Comparison of ENCODE assay signal across 18 cellular contexts in the genomic region with DNA sequence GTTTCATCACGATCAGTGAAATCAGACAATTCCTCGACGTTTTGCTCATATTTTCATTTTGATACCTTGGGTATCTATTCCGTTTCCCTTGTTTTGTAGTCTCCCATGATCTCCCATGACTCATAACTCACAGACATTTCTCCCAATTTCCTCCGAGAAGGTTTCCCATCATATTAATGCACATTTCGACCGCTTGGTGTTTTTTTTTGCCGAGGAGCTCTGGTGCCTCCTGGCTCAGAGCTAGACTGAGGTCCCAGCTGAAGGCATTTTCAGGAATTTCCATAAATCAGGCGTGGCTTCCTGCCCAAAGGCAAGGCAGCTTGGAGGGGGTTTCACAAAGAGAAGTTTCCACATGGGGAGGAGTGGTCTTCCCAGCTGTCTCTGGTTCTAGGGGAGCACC.
DNase-seq lines count a peak whose midpoint lies in the region; ATAC-seq and TF ChIP-seq lines count a peak whose summit lies in the region.
"Had no signal": no experiment of that assay in that cellular context is flagged by ENCODE, and none has a peak within 500 bp of the region (broad histone marks: within the 10 kb centered on the region; RNA-seq: fewer than 3 reads in every experiment).

No MANE protein-coding gene starts in this region.

- no peak for DNase-seq in IMR-90
- no peak for DNase-seq in chondrocyte (ENCODE audit: low spot score)
- DNase-seq in myocyte (ENCODE audit: low read depth), result peak; percentile 49
- DNase-seq in NCI-H2029 treated with DMSO at 0.1 percent for 48 hours (lab: John Stamatoyannopoulos, UW), result no peak
- no peak for DNase-seq in activated CD4-positive, alpha-beta T cell treated with anti-CD3 and anti-CD28 coated beads for 1 hour
- no peak for DNase-seq in NCI-H146 treated with DMSO at 0.1 percent for 48 hours (lab: John Stamatoyannopoulos, UW; ENCODE audit: unreplicated experiment)
- DNase-seq in occipital lobe (lab: John Stamatoyannopoulos, UW), result no peak
- DNase-seq: ACHN; CD4-positive, CD25-positive, alpha-beta regulatory T cell; MM.1S; NCI-H1092 treated with DMSO at 0.1 percent for 48 hours; NCI-H1694 treated with DMSO at 0.1 percent for 48 hours; NCI-H510A; NCI-H774; PC-3; SJCRH30 had no signal

- H2BK5ac ChIP-seq in IMR-90 (ENCODE audit: low read depth, low read length, poor library complexity, severe bottlenecking), result no peak overlapping the region

- H2AK9ac ChIP-seq in IMR-90 (replicated peaks; ENCODE audit: low read depth, low read length, poor library complexity), result no peak overlapping the region

- no peaks in the 10 kb centered on the region for H4K20me1 ChIP-seq in IMR-90 (ENCODE audit: insufficient read depth, low read length)

- H3K4me3 ChIP-seq in IMR-90 (ENCODE audit: insufficient read depth, low read depth, low read length), result no peak overlapping the region
- H3K4me3 ChIP-seq: SJCRH30 had no signal

- H3K9me1 ChIP-seq in IMR-90 (ENCODE audit: insufficient read depth, low read length), result peaks cover 11% of the 10 kb centered on the region

- H3K79me1 ChIP-seq in IMR-90 (ENCODE audit: low read depth in 1 of 2, low read length in 2 of 2), result no peaks in the 10 kb centered on the region

- no peak overlapping the region for H4K91ac ChIP-seq in IMR-90 (ENCODE audit: insufficient read depth, low read depth, low read length)

- H3K27ac Mint-ChIP-seq in chondrocyte (ENCODE audit: unreplicated experiment), result peak overlapping the region; percentile 75
- H3K27ac Mint-ChIP-seq: B cell; CD4-positive, CD25-positive, alpha-beta regulatory T cell had no signal

- no peaks in the 10 kb centered on the region for H3K27me3 Mint-ChIP-seq in chondrocyte (ENCODE audit: low read depth)
- H3K27me3 Mint-ChIP-seq: B cell; CD4-positive, CD25-positive, alpha-beta regulatory T cell had no signal

- TF ChIP-seq CTCF in IMR-90 (conservative IDR thresholded peaks at IDR 0.05; ENCODE audit: low read depth, low read length), result no peak
- TF ChIP-seq CTCF in chondrocyte (IDR thresholded peaks at IDR 0.05), result peak; percentile 72

- H2AK5ac ChIP-seq in IMR-90 (ENCODE audit: low read depth, low read length), result no peak overlapping the region

- POLR2A ChIA-PET in IMR-90 (lab: Charles Lee; ENCODE audit: unreplicated experiment), result no interaction called here

- no peak overlapping the region for H3K23ac ChIP-seq in IMR-90 (ENCODE audit: low read depth, low read length)

- TF ChIP-seq RAD21 in IMR-90 (IDR thresholded peaks at IDR 0.05; ENCODE audit: low read length), result no peak

- no peaks in the 10 kb centered on the region for H3K36me3 ChIP-seq in IMR-90 (ENCODE audit: control insufficient read depth, insufficient read depth, low read length)
- H3K36me3 ChIP-seq: SJCRH30 had no signal

- no peak for ATAC-seq in IMR-90 (ENCODE audit: low read depth)
- ATAC-seq: HepG2, PC-3 had no signal

- no peak overlapping the region for H4K5ac ChIP-seq in IMR-90 (ENCODE audit: low read depth, low read length)

- intact Hi-C loops in IMR-90 (cut with micrococcal nuclease), result no loop called here

- H3K9me3 ChIP-seq in IMR-90 (ENCODE audit: control insufficient read depth, insufficient read depth, low read length), result no peaks in the 10 kb centered on the region
- H3K9me3 ChIP-seq: SJCRH30 had no signal

- H3K9me3 Mint-ChIP-seq in chondrocyte (ENCODE audit: low read depth), result no peaks in the 10 kb centered on the region
- H3K9me3 Mint-ChIP-seq: CD4-positive, CD25-positive, alpha-beta regulatory T cell had no signal

- no peak overlapping the region for H4K8ac ChIP-seq in IMR-90 (ENCODE audit: low read depth in 2 of 2, low read length in 2 of 2)

- CTCF ChIA-PET in IMR-90 (lab: Yijun Ruan, JAX), result no interaction called here

- H3K18ac ChIP-seq in IMR-90 (ENCODE audit: low read depth, low read length), result no peak overlapping the region

- H3K36me3 Mint-ChIP-seq in chondrocyte (ENCODE audit: low read depth), result no peaks in the 10 kb centered on the region
- H3K36me3 Mint-ChIP-seq: CD4-positive, CD25-positive, alpha-beta regulatory T cell had no signal

- H3K4me3 Mint-ChIP-seq in chondrocyte (ENCODE audit: unreplicated experiment), result peak overlapping the region; percentile 0
- H3K4me3 Mint-ChIP-seq: B cell; CD4-positive, CD25-positive, alpha-beta regulatory T cell had no signal

- H3K4me1 ChIP-seq in IMR-90 (ENCODE audit: control insufficient read depth, insufficient read depth, low read length), result peaks cover 6% of the 10 kb centered on the region

- no peak for TF ChIP-seq POLR2A in IMR-90 (IDR thresholded peaks at IDR 0.05; ENCODE audit: low read depth, low read length)

- H2BK120ac ChIP-seq in IMR-90 (ENCODE audit: low read depth, low read length), result no peak overlapping the region; the same call in 1 of the 2 replicates

- peak overlapping the region; percentile 9; the same call in 1 of the 2 replicates for H2BK20ac ChIP-seq in IMR-90 (ENCODE audit: low read depth, low read length)

- no TSS peak for BruUV-seq in IMR-90 (replicated peaks; lab: Mats Ljungman, UMichigan)

- no peak overlapping the region for H2BK15ac ChIP-seq in IMR-90 (ENCODE audit: low read depth, low read length)

- H2AFZ ChIP-seq in IMR-90 (replicated peaks; ENCODE audit: low read length, poor library complexity), result no peak overlapping the region

- no peak overlapping the region for H3K27ac ChIP-seq in IMR-90 (ENCODE audit: insufficient read depth, low read length)
- H3K27ac ChIP-seq: SJCRH30 had no signal

- H3K9ac ChIP-seq in IMR-90 (ENCODE audit: low read depth, low read length), result no peak overlapping the region

- H3K4me2 ChIP-seq in IMR-90 (ENCODE audit: low read depth, low read length), result no peak overlapping the region

- H3K56ac ChIP-seq in IMR-90 (ENCODE audit: extremely low read depth, insufficient read depth, low read length), result no peak overlapping the region

- H3K4ac ChIP-seq in IMR-90 (ENCODE audit: low read depth, low read length), result no peak overlapping the region

- no peak overlapping the region for H3K14ac ChIP-seq in IMR-90 (replicated peaks; ENCODE audit: low read depth, low read length)

- H3K27me3 ChIP-seq in IMR-90 (ENCODE audit: control insufficient read depth, insufficient read depth, low read length), result no peaks in the 10 kb centered on the region
- H3K27me3 ChIP-seq: SJCRH30 had no signal

- in situ Hi-C loops in IMR-90 (cut with MboI; ENCODE audit: low sequenced_read_pairs), result no loop called here

- H3K4me1 Mint-ChIP-seq in chondrocyte (ENCODE audit: low read depth), result peaks cover 62% of the 10 kb centered on the region
- H3K4me1 Mint-ChIP-seq: CD4-positive, CD25-positive, alpha-beta regulatory T cell had no signal

- 100% methylated on average over 4 of the region's 9 CpGs; no CpG with 5 or more reads in 1 of the 2 experiments for WGBS in IMR-90 (ENCODE audit: extremely low coverage in 2 of 2, insufficient read length in 1 of 2), 2 experiments

- dilution Hi-C loops in IMR-90 (cut with HindIII; ENCODE audit: low sequenced_read_pairs, unreplicated experiment), result no loop called here

TF ChIP-seq in IMR-90, 13 proteins besides CTCF, POLR2A, EP300 and RAD21:
- TF ChIP-seq FOS (IDR thresholded peaks at IDR 0.05; ENCODE audit: low read depth, low read length) (no peak), SMC3 (IDR thresholded peaks at IDR 0.05; ENCODE audit: low read depth, low read length) (no peak)
- TF ChIP-seq, protein P1, sequence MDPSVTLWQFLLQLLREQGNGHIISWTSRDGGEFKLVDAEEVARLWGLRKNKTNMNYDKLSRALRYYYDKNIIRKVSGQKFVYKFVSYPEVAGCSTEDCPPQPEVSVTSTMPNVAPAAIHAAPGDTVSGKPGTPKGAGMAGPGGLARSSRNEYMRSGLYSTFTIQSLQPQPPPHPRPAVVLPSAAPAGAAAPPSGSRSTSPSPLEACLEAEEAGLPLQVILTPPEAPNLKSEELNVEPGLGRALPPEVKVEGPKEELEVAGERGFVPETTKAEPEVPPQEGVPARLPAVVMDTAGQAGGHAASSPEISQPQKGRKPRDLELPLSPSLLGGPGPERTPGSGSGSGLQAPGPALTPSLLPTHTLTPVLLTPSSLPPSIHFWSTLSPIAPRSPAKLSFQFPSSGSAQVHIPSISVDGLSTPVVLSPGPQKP (IDR thresholded peaks at IDR 0.05; ENCODE audit: borderline replicate concordance, low read depth, low read length), result no peak
- TF ChIP-seq, protein P2, sequence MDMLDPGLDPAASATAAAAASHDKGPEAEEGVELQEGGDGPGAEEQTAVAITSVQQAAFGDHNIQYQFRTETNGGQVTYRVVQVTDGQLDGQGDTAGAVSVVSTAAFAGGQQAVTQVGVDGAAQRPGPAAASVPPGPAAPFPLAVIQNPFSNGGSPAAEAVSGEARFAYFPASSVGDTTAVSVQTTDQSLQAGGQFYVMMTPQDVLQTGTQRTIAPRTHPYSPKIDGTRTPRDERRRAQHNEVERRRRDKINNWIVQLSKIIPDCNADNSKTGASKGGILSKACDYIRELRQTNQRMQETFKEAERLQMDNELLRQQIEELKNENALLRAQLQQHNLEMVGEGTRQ (IDR thresholded peaks at IDR 0.05; ENCODE audit: low read depth, low read length), result no peak
TF ChIP-seq in IMR-90: peak in this region for 0.
